ENCODE assay signal across 9 cellular contexts in genomic region chr19:38596057-38596981, GRCh38. TPM values are rescaled to one million over a fixed set of nuclear protein-coding genes. Genes with fewer than 3 reads are reported as not detected.
DNase-seq lines count a peak whose midpoint lies in the region; ATAC-seq and TF ChIP-seq lines count a peak whose summit lies in the region.
"Had no signal": no experiment of that assay in that cellular context is flagged by ENCODE, and none has a peak within 500 bp of the region (broad histone marks: within the 10 kb centered on the region; RNA-seq: fewer than 3 reads in every experiment).

No MANE protein-coding gene starts in this region.

- no peaks in the 10 kb centered on the region for H3K36me3 ChIP-seq in upper lobe of left lung
- H3K36me3 ChIP-seq: neutrophil had no signal

- H3K4me1 Mint-ChIP-seq in activated naive CD4-positive, alpha-beta T cell treated with anti-CD3 and anti-CD28 coated beads, Interleukin-2, amount 10 ng/mL, durations not matched to agents 7 days and 5 days = peaks cover 9% of the 10 kb centered on the region

- peak overlapping the region in 3 of 4 donors; percentile 23 to 40 (median 36) for H3K4me3 ChIP-seq in upper lobe of left lung

- H3K27me3 Mint-ChIP-seq in activated naive CD4-positive, alpha-beta T cell treated with anti-CD3 and anti-CD28 coated beads, Interleukin-2, amount 10 ng/mL, durations not matched to agents 7 days and 5 days = no peaks in the 10 kb centered on the region

- H3K4me3 Mint-ChIP-seq in activated naive CD4-positive, alpha-beta T cell treated with anti-CD3 and anti-CD28 coated beads, Interleukin-2, amount 10 ng/mL, durations not matched to agents 7 days and 5 days = no peak overlapping the region

- peak; percentile 90 for DNase-seq in Caki2 (ENCODE audit: low read depth)
- peak; percentile 86 for DNase-seq in NCI-H146 (lab: John Stamatoyannopoulos, UW)
- peak; percentile 30 for DNase-seq in activated naive CD4-positive, alpha-beta T cell treated with anti-CD3 and anti-CD28 coated beads, Interleukin-2, amount 10 ng/mL, durations not matched to agents 7 days and 5 days
- peak; percentile 91 for DNase-seq in left kidney (ENCODE audit: low read depth, low spot score)
- DNase-seq in upper lobe of left lung = peak; percentile 71 to 87
- DNase-seq in SIG-M5 (lab: John Stamatoyannopoulos, UW) = no peak

- ATAC-seq in upper lobe of left lung (ENCODE audit: low FRiP score in 2 of 2) (peak; percentile 67 to 71), GM21576 (IDR thresholded peaks at IDR 0.05; ENCODE audit: unreplicated experiment) (no peak), HG03565 (IDR thresholded peaks at IDR 0.05; ENCODE audit: unreplicated experiment) (no peak)

- H3K27ac Mint-ChIP-seq in activated naive CD4-positive, alpha-beta T cell treated with anti-CD3 and anti-CD28 coated beads, Interleukin-2, amount 10 ng/mL, durations not matched to agents 7 days and 5 days = peak overlapping the region; percentile 45

- H3K9me3 ChIP-seq in upper lobe of left lung = no peaks in the 10 kb centered on the region
- H3K9me3 ChIP-seq: neutrophil had no signal

- no peaks in the 10 kb centered on the region for H3K27me3 ChIP-seq in upper lobe of left lung
- H3K27me3 ChIP-seq: neutrophil had no signal

- no peaks in the 10 kb centered on the region for H3K9me3 Mint-ChIP-seq in activated naive CD4-positive, alpha-beta T cell treated with anti-CD3 and anti-CD28 coated beads, Interleukin-2, amount 10 ng/mL, durations not matched to agents 7 days and 5 days

- TF ChIP-seq POLR2A in upper lobe of left lung (IDR thresholded peaks at IDR 0.05) = no peak

- CTCF ChIA-PET in activated naive CD4-positive, alpha-beta T cell treated with anti-CD3 and anti-CD28 coated beads, Interleukin-2, amount 10 ng/mL, durations not matched to agents 7 days and 5 days (lab: Charles Lee) = no interaction called here

- no peak overlapping the region for H3K27ac ChIP-seq in upper lobe of left lung
- H3K27ac ChIP-seq: neutrophil had no signal

- TF ChIP-seq EP300 in upper lobe of left lung (IDR thresholded peaks at IDR 0.05) = no peak

- WGBS in upper lobe of left lung, 2 donors = 37 to 45% methylated on average over 33 to 55 of the region's 55 CpGs

- in situ Hi-C loops in Caki2 (cut with HindIII; ENCODE audit: low pct_unique_long_range_greater_than_20kb, low sequenced_read_pairs) = no loop called here

- TF ChIP-seq CTCF in upper lobe of left lung (IDR thresholded peaks at IDR 0.05) = no peak

- peaks cover 0 to 9% (median 5%) of the 10 kb centered on the region in 4 donors for H3K4me1 ChIP-seq in upper lobe of left lung

- peaks cover 59% of the 10 kb centered on the region for H3K36me3 Mint-ChIP-seq in activated naive CD4-positive, alpha-beta T cell treated with anti-CD3 and anti-CD28 coated beads, Interleukin-2, amount 10 ng/mL, durations not matched to agents 7 days and 5 days

RNA-seq across cellular contexts. Expression of gene MAP4K1, which starts 21.4 kb away (rescaled TPM):
- 1.3 and 1.6 TPM in 2 replicates for total RNA-seq in Caki2 (2014; rRNA removed; shearing (Covaris generic); ENCODE audit: low replicate concordance)
- total RNA-seq in upper lobe of left lung = 10 to 100 TPM in 3 of 6 donors, 1 to 10 TPM in 3; 6.2 to 28.3 (median 9.9) TPM

RNA-seq across cellular contexts. Expression of gene EIF3K, which starts 22.7 kb away (rescaled TPM):
- total RNA-seq in Caki2 (2014; rRNA removed; shearing (Covaris generic); ENCODE audit: low replicate concordance) = 642 and 878 TPM in 2 replicates
- 100 to 1,000 TPM; 142 to 404 (median 242) TPM for total RNA-seq in upper lobe of left lung

RNA-seq across cellular contexts. Expression of gene ACTN4, which starts 51.1 kb away (rescaled TPM):
- total RNA-seq in Caki2 (2014; rRNA removed; shearing (Covaris generic); ENCODE audit: low replicate concordance) = 872 and 922 TPM in 2 replicates
- 100 to 1,000 TPM; 162 to 636 (median 512) TPM for total RNA-seq in upper lobe of left lung

Comparison
In these comparisons a context has a peak if more than half of its experiments do, and no peak if none do; other contexts are left out.
1. ATAC-seq: peak in upper lobe of left lung (2 of 2); none in GM21576 (single experiment) and HG03565 (single experiment).